Comparison of ENCODE assay signal across 1 cellular context in genomic region chr20:62227591-62227976, GRCh38.
TF ChIP-seq lines count a peak whose summit lies in the region.

No MANE protein-coding gene starts in this region.

TF ChIP-seq in K562, 482 proteins besides CTCF, POLR2A, EP300 and RAD21:
- TF ChIP-seq ZNF766 (CRISPR knock-in tag; conservative IDR thresholded peaks at IDR 0.05) = no peak
- peak; percentile 16; the same call in 1 of the 2 replicates for TF ChIP-seq MAX (CRISPR knock-in tag; IDR thresholded peaks at IDR 0.05)
- TF ChIP-seq E2F6 (IDR thresholded peaks at IDR 0.05; ENCODE audit: borderline replicate concordance in 1 of 2, extremely low read depth in 1 of 2, insufficient read depth in 1 of 2, insufficient read length in 1 of 2, low read depth in 1 of 2, low read length in 1 of 2, poor library complexity in 1 of 2, severe bottlenecking in 1 of 2) = peak in 1 of 2 experiments; percentile 31
- TF ChIP-seq USF1 (CRISPR knock-in tag; IDR thresholded peaks at IDR 0.05) = peak; percentile 54; the same call in 1 of the 2 replicates
